ENCODE assay signal across 20 cellular contexts in genomic region chr2:64145760-64146159, GRCh38.
"Had no signal": no experiment of that assay in that cellular context is flagged by ENCODE, and none has a peak within 500 bp of the region (broad histone marks: within the 10 kb centered on the region; RNA-seq: fewer than 3 reads in every experiment).

No MANE protein-coding gene starts in this region.

- H2AFZ ChIP-seq: hepatocyte had no signal

- H3K36me3 Mint-ChIP-seq: mesothelial cell of epicardium had no signal

- H3K36me3 ChIP-seq: lower lobe of right lung, transverse colon, vagina had no signal

- H3K4me3 ChIP-seq: dorsolateral prefrontal cortex, hepatocyte, lower lobe of right lung, transverse colon, vagina had no signal

- H3K4me2 ChIP-seq: hepatocyte had no signal

- FAIRE-seq: colon had no signal

- H3K27ac ChIP-seq: hepatocyte, lower lobe of right lung, vagina had no signal

- H3K27me3 Mint-ChIP-seq: activated naive CD8-positive, alpha-beta T cell treated with anti-CD3 and anti-CD28 coated beads, Interleukin-2, amount 10 ng/mL, durations not matched to agents 7 days and 5 days had no signal

- H3K27me3 ChIP-seq: dorsolateral prefrontal cortex, foreskin keratinocyte, hepatocyte, transverse colon, vagina had no signal

- ATAC-seq: activated CD4-positive, CD25-positive, alpha-beta regulatory T cell treated with anti-CD3 and anti-CD28 coated beads, Interleukin-2, amount 50 U/mL, for 24 hours; activated T-cell treated with anti-CD3 and anti-CD28 coated beads, Interleukin-2, amount 50 U/mL, for 72 hours; foreskin keratinocyte; lower lobe of right lung; stimulated activated naive CD8-positive, alpha-beta T cell treated with anti-CD3 and anti-CD28 coated beads, Interleukin-15, Interleukin-2, amounts not matched to agents 100 U/mL and 50 U/mL, for 24 hours had no signal

- H3K27ac Mint-ChIP-seq: activated naive CD8-positive, alpha-beta T cell treated with anti-CD3 and anti-CD28 coated beads, Interleukin-2, amount 10 ng/mL, durations not matched to agents 7 days and 5 days; activated T-cell treated with anti-CD3 and anti-CD28 coated beads, Interleukin-2, amount 50 U/mL, for 72 hours; mesothelial cell of epicardium; nephron had no signal

- H3K9me3 Mint-ChIP-seq: activated naive CD8-positive, alpha-beta T cell treated with anti-CD3 and anti-CD28 coated beads, Interleukin-2, amount 10 ng/mL, durations not matched to agents 7 days and 5 days; activated T-cell treated with anti-CD3 and anti-CD28 coated beads, Interleukin-2, amount 50 U/mL, for 72 hours; mesothelial cell of epicardium; nephron had no signal

- DNase-seq: activated CD4-positive, alpha-beta T cell treated with anti-CD3 and anti-CD28 coated beads, Interleukin-2, amount 50 U/mL, for 4 hours; activated gamma-delta T cell treated with Interleukin-2 at 50 U/mL for 16 hours; activated naive CD8-positive, alpha-beta T cell treated with anti-CD3 and anti-CD28 coated beads, Interleukin-2, amount 10 ng/mL, durations not matched to agents 7 days and 5 days; activated T-cell treated with anti-CD3 and anti-CD28 coated beads, Interleukin-2, amount 50 U/mL, for 72 hours; amygdala; caudate nucleus; dorsolateral prefrontal cortex; foreskin keratinocyte; lower lobe of right lung; nucleus accumbens; retina; stimulated activated naive CD8-positive, alpha-beta T cell treated with anti-CD3 and anti-CD28 coated beads, Interleukin-15, Interleukin-2, amounts not matched to agents 100 U/mL and 50 U/mL, for 24 hours; substantia nigra; transverse colon had no signal

- H3K9me3 ChIP-seq: lower lobe of right lung, transverse colon, vagina had no signal

- H3K4me3 Mint-ChIP-seq: activated naive CD8-positive, alpha-beta T cell treated with anti-CD3 and anti-CD28 coated beads, Interleukin-2, amount 10 ng/mL, durations not matched to agents 7 days and 5 days; mesothelial cell of epicardium had no signal
